ENCODE assay signal across 8 cellular contexts in the genomic region with DNA sequence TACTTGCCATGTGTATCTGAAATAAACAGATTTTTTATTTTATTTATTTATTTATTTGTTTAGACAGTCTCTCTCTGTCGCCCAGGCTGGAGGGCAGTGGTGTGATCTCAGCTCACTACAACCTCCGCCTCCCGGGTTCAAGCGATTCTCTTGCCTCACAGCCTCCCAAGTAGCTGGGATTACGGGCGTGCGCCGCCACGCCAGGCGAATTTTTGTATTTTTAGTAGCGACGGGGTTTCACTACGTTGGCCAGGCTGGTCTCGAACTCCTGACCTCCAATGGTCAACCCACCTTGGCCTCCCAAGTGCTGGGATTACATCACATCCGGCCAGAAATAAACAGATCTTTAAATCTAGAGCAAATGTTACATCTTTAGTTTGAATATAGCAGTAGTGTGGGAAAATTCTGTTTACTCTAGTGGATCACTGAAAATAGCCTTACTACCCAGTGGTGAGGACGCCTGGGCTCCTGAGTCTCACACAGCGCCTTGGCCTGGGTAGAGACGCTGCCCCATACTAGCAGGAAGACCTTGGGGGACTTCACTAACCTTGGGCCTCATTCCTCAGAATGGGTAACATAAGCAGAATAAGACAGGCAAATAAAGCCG. TPM values are rescaled to one million over a fixed set of nuclear protein-coding genes. Genes with fewer than 3 reads are reported as not detected.
A peak's percentile ranks its signal among the peaks of the same experiment; 100 is the strongest.
DNase-seq lines count a peak whose midpoint lies in the region; ATAC-seq lines count a peak whose summit lies in the region.

No MANE protein-coding gene starts in this region.

- H3K4me3 ChIP-seq in mononuclear cell (ENCODE audit: low read length), result peak overlapping the region; percentile 95
- H3K4me3 ChIP-seq in aorta (ENCODE audit: low read length in 2 of 2), result peak overlapping the region; percentile 48 to 74

- H3K27ac Mint-ChIP-seq in central memory CD8-positive, alpha-beta T cell (ENCODE audit: low read depth), result peak overlapping the region; percentile 99

- H3K9me3 ChIP-seq in mononuclear cell (ENCODE audit: low read depth, low read length) (no peaks in the 10 kb centered on the region), aorta (ENCODE audit: control insufficient read depth, low read length) (no peaks in the 10 kb centered on the region)

- peaks cover 51% of the 10 kb centered on the region for H3K4me1 Mint-ChIP-seq in central memory CD8-positive, alpha-beta T cell

- H3K9me3 Mint-ChIP-seq in central memory CD8-positive, alpha-beta T cell, result no peaks in the 10 kb centered on the region

- H3K27ac ChIP-seq in aorta (ENCODE audit: low read depth in 1 of 2, low read length in 2 of 2), result peak overlapping the region; percentile 2 to 56

- H3K27me3 ChIP-seq in mononuclear cell (ENCODE audit: insufficient read depth, low read length), result no peaks in the 10 kb centered on the region
- no peaks in the 10 kb centered on the region for H3K27me3 ChIP-seq in aorta (ENCODE audit: control insufficient read depth in 1 of 2, insufficient read depth in 2 of 2, low read length in 1 of 2)

- DNase-seq in SIG-M5 treated with dmso at 0.1 percent for 504 hours (lab: John Stamatoyannopoulos, UW; ENCODE audit: unreplicated experiment) (peak; percentile 35), SIG-M5 (lab: John Stamatoyannopoulos, UW) (no peak), RPMI7951 (ENCODE audit: low read depth) (peak; percentile 17), aorta (no peak), 8988T (no peak)
- no peak for DNase-seq in central memory CD8-positive, alpha-beta T cell (ENCODE audit: low spot score in 2 of 2)

- H3K27me3 Mint-ChIP-seq in central memory CD8-positive, alpha-beta T cell, result no peaks in the 10 kb centered on the region

- ATAC-seq in central memory CD8-positive, alpha-beta T cell (replicated peaks; ENCODE audit: extremely low read depth, poor library complexity, severe bottlenecking), result no peak
- ATAC-seq in aorta (ENCODE audit: low FRiP score) (no peak), HG02678 (IDR thresholded peaks at IDR 0.05; ENCODE audit: unreplicated experiment) (no peak)

- intact Hi-C loops in aorta (cut with DNase I), result no loop called here

- H3K4me1 ChIP-seq in mononuclear cell (ENCODE audit: insufficient read depth, low read length), result peaks cover 26% of the 10 kb centered on the region
- no peaks in the 10 kb centered on the region for H3K4me1 ChIP-seq in aorta (ENCODE audit: control insufficient read depth in 1 of 2, insufficient read depth in 2 of 2, low read length in 2 of 2)

- 53 to 54% methylated on average over 19 of the region's 19 CpGs for WGBS in aorta, 2 donors

- peaks cover 49% of the 10 kb centered on the region for H3K36me3 Mint-ChIP-seq in central memory CD8-positive, alpha-beta T cell (ENCODE audit: insufficient read depth)

- H3K36me3 ChIP-seq in aorta (ENCODE audit: control insufficient read depth in 1 of 2, insufficient read depth in 2 of 2, low read length in 1 of 2), result no peaks in the 10 kb centered on the region

- H3K4me3 Mint-ChIP-seq in central memory CD8-positive, alpha-beta T cell, result peak overlapping the region; percentile 95

RNA-seq across cellular contexts. Expression of gene GART, which starts 0.7 kb away (rescaled TPM):
- 67.6 TPM in 2 replicates for total RNA-seq in RPMI7951 (2014; rRNA removed; shearing (Covaris generic))
- total RNA-seq in mononuclear cell, result 25.5 TPM
- total RNA-seq in aorta, result 10 to 100 TPM; 53.7 to 60.6 TPM
- 10 to 100 TPM; 13.6 to 28.8 TPM for polyA plus RNA-seq in aorta

RNA-seq across cellular contexts. Expression of gene SON, which starts 1.6 kb away (rescaled TPM):
- total RNA-seq in RPMI7951 (2014; rRNA removed; shearing (Covaris generic)), result 109 and 170 TPM in 2 replicates
- total RNA-seq in mononuclear cell (310 TPM), aorta (100 to 1,000 TPM; 322 to 350 TPM)
- polyA plus RNA-seq in aorta, result 100 to 1,000 TPM in 1 of 2 donors, 10 to 100 TPM in 1; 57.8 to 285 TPM

RNA-seq across cellular contexts. Expression of gene DONSON, which starts 47.3 kb away (rescaled TPM):
- total RNA-seq in RPMI7951 (2014; rRNA removed; shearing (Covaris generic)), result 36.8 and 48.8 TPM in 2 replicates
- total RNA-seq in mononuclear cell, result 7.5 TPM
- total RNA-seq in aorta, result 10 to 100 TPM in 1 of 2 donors, 1 to 10 TPM in 1; 8.5 to 10.9 TPM
- 10 to 100 TPM in 1 of 2 donors, 1 to 10 TPM in 1; 2.5 to 12.4 TPM for polyA plus RNA-seq in aorta

RNA-seq across cellular contexts. Expression of gene DNAJC28, which starts 49.7 kb away (rescaled TPM):
- total RNA-seq in RPMI7951 (2014; rRNA removed; shearing (Covaris generic)), result 2.0 and 2.6 TPM in 2 replicates
- not detected for total RNA-seq in mononuclear cell
- total RNA-seq in aorta, result 1 to 10 TPM; 1.2 to 2.7 TPM
- polyA plus RNA-seq in aorta, result 1 to 10 TPM in 1 of 2 donors, under 1 TPM in 1; 0.56 to 3.0 TPM

Comparison
In these comparisons a context has a peak if more than half of its experiments do, and no peak if none do; other contexts are left out.
1. DNase-seq: peak in SIG-M5 treated with dmso at 0.1 percent for 504 hours (single experiment) and RPMI7951 (single experiment); none in SIG-M5 (single experiment), central memory CD8-positive, alpha-beta T cell (0 of 2), aorta (0 of 2) and 8988T (single experiment).